ENCODE assay signal across 8 cellular contexts in the genomic region with DNA sequence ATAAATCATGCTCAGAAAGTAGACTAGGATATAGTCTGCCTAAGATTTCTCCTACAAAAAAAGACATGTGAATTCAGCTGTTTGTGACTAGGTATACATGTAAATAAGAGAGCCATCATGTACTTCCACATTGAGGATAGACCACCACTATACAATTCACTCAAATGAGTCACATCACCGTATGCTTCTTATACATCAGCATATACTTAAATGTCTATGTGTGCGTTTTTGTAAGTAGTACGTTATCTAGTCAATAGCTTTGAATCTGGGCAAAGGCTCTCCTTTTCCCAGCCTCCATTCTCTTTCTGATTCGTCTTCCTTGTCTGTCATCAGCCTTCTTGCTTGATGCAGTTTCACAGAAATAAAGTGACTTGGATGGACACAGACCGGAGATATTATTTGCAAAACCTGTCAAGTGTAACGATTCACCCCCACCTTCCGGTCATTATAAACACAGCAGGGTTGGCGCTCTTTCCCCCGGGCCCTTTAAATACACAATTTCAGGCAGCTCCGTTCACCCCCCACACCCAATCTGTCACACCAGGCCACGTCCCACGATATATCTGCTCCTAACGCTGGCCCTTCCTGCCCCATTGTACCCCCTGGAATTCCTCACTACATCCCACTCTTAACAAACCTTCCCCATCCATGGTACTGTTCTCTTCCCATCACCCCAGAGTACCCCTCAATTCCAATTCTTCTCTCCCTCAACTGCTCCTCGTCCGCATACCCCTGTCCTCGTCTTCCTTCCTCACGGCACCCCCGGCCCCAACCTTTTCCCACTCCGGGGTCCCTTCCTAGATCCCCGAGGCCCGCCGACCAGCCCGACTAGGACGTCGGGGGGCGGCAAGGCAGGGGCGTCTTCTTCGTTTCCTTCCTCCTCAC. TPM values are rescaled to one million over a fixed set of nuclear protein-coding genes. Genes with fewer than 3 reads are reported as not detected.
DNase-seq lines count a peak whose midpoint lies in the region; ATAC-seq and TF ChIP-seq lines count a peak whose summit lies in the region.

No MANE protein-coding gene starts in this region.

- ATAC-seq in HG02759 (IDR thresholded peaks at IDR 0.05; ENCODE audit: unreplicated experiment) = peak; percentile 31

- TF ChIP-seq CTCF in GM10266 (IDR thresholded peaks at IDR 0.05; ENCODE audit: control insufficient read depth, insufficient read depth, low read depth, missing control alignments) (peak; percentile 22), lower leg skin (IDR thresholded peaks at IDR 0.05) (no peak)

- H3K4me3 Mint-ChIP-seq in dendritic cell treated with granulocyte-macrophage colony-stimulating factor and Interleukin-4, amounts not matched to agents 40 ng/mL and 50 ng/mL, for 4 days = peak overlapping the region; percentile 98

- H3K36me3 Mint-ChIP-seq in dendritic cell treated with granulocyte-macrophage colony-stimulating factor and Interleukin-4, amounts not matched to agents 40 ng/mL and 50 ng/mL, for 4 days (ENCODE audit: low read depth) = peaks cover 40% of the 10 kb centered on the region

- peak overlapping the region; percentile 99 for H3K4me3 ChIP-seq in lower leg skin (ENCODE audit: low read depth, poor library complexity, severe bottlenecking)

- DNase-seq in GM10266 (ENCODE audit: extremely low spot score) = peak; percentile 64
- DNase-seq in NCI-H2171 treated with DMSO at 0.1 percent for 48 hours (lab: John Stamatoyannopoulos, UW) = peak; percentile 53
- peak; percentile 40 for DNase-seq in activated CD4-positive, CD25-positive, alpha-beta regulatory T cell treated with anti-CD3 and anti-CD28 coated beads, Interleukin-2, amount 50 U/mL, for 72 hours
- DNase-seq in lower leg skin (ENCODE audit: low spot score in 2 of 2) = peak; percentile 42 to 88
- peak; percentile 2 to 10 for DNase-seq in stimulated activated CD8-positive, alpha-beta memory T cell treated with anti-CD3 and anti-CD28 coated beads, Interleukin-2, amount 100 ng/mL, for 1 hour (ENCODE audit: low read depth in 2 of 2)
- no peak for DNase-seq in amniotic stem cell (lab: John Stamatoyannopoulos, UW)

- H3K9me3 Mint-ChIP-seq in dendritic cell treated with granulocyte-macrophage colony-stimulating factor and Interleukin-4, amounts not matched to agents 40 ng/mL and 50 ng/mL, for 4 days = no peaks in the 10 kb centered on the region

- peak overlapping the region; percentile 93 for H3K27ac Mint-ChIP-seq in dendritic cell treated with granulocyte-macrophage colony-stimulating factor and Interleukin-4, amounts not matched to agents 40 ng/mL and 50 ng/mL, for 4 days

- peaks cover 51% of the 10 kb centered on the region for H3K4me1 Mint-ChIP-seq in dendritic cell treated with granulocyte-macrophage colony-stimulating factor and Interleukin-4, amounts not matched to agents 40 ng/mL and 50 ng/mL, for 4 days (ENCODE audit: low read depth)

- 1% methylated on average over 28 of the region's 28 CpGs for WGBS in lower leg skin, 2 donors

- no peaks in the 10 kb centered on the region for H3K27me3 Mint-ChIP-seq in dendritic cell treated with granulocyte-macrophage colony-stimulating factor and Interleukin-4, amounts not matched to agents 40 ng/mL and 50 ng/mL, for 4 days

- TF ChIP-seq POLR2A in lower leg skin (IDR thresholded peaks at IDR 0.05) = no peak

- intact Hi-C loops in dendritic cell treated with granulocyte-macrophage colony-stimulating factor and Interleukin-4, amounts not matched to agents 40 ng/mL and 50 ng/mL, for 4 days (cut with micrococcal nuclease) = loop anchor here (5.0 to 10.0 kb wide), 3 partner anchors 101 to 1666 kb away; a partner anchor contains a TSS
- intact Hi-C loops in lower leg skin (cut with DNase I; ENCODE audit: low total_unique reads) = no loop called here

RNA-seq across cellular contexts. Expression of a gene that starts 0.6 kb away (rescaled TPM):
- total RNA-seq in lower leg skin = 10 to 100 TPM in 3 of 4 donors, 1 to 10 TPM in 1; 9.9 to 12.0 (median 11.4) TPM

RNA-seq across cellular contexts. Expression of a gene that starts 40.2 kb away (rescaled TPM):
- 10 to 100 TPM; 10.2 to 25.4 (median 17.7) TPM for total RNA-seq in lower leg skin
